In genomic region chr5:170791325-170791954, GRCh38 we compare ENCODE assay signal across 9 cellular contexts. TPM values are rescaled to one million over a fixed set of nuclear protein-coding genes. Genes with fewer than 3 reads are reported as not detected.
DNase-seq lines count a peak whose midpoint lies in the region; ATAC-seq, FAIRE-seq and TF ChIP-seq lines count a peak whose summit lies in the region.
"Had no signal": no experiment of that assay in that cellular context is flagged by ENCODE, and none has a peak within 500 bp of the region (broad histone marks: within the 10 kb centered on the region; RNA-seq: fewer than 3 reads in every experiment).

No MANE protein-coding gene starts in this region.

- H3K4me2 ChIP-seq in keratinocyte (ENCODE audit: control insufficient read depth, extremely low read depth, insufficient read depth, low read depth, low read length) = no peak overlapping the region

- H3K27me3 Mint-ChIP-seq in activated T-cell treated with anti-CD3 and anti-CD28 coated beads, Interleukin-2, amount 50 U/mL, for 4 hours (ENCODE audit: low read depth) = no peaks in the 10 kb centered on the region

- no peaks in the 10 kb centered on the region for H3K9me3 ChIP-seq in keratinocyte (ENCODE audit: control insufficient read depth, low read depth, low read length)
- no peaks in the 10 kb centered on the region for H3K9me3 ChIP-seq in thyroid gland

- no peak for FAIRE-seq in keratinocyte (lab: Jason Lieb, UNC)
- FAIRE-seq: endometrium had no signal

- H3K36me3 Mint-ChIP-seq in activated T-cell treated with anti-CD3 and anti-CD28 coated beads, Interleukin-2, amount 50 U/mL, for 4 hours (ENCODE audit: insufficient read depth) = no peaks in the 10 kb centered on the region

- no peaks in the 10 kb centered on the region for H4K20me1 ChIP-seq in keratinocyte (ENCODE audit: control insufficient read depth, extremely low read depth, insufficient read depth, low read length)

- intact Hi-C loops in thyroid gland (cut with DNase I) = loop anchor here (2.0 kb wide), 1 partner anchor 47 kb away; no protein-coding TSS in a partner anchor

- no peak overlapping the region for H3K4me3 Mint-ChIP-seq in activated T-cell treated with anti-CD3 and anti-CD28 coated beads, Interleukin-2, amount 50 U/mL, for 4 hours

- H3K4me1 ChIP-seq in keratinocyte (ENCODE audit: control insufficient read depth, extremely low read depth, insufficient read depth, low read length) = no peaks in the 10 kb centered on the region
- peaks cover 9 to 11% of the 10 kb centered on the region in 2 donors for H3K4me1 ChIP-seq in thyroid gland

- no peak for ATAC-seq in activated T-cell treated with anti-CD3 and anti-CD28 coated beads, Interleukin-2, amount 50 U/mL, for 4 hours
- peak; percentile 71 for ATAC-seq in HG03159 (IDR thresholded peaks at IDR 0.05; ENCODE audit: unreplicated experiment)

- no peaks in the 10 kb centered on the region for H3K36me3 ChIP-seq in keratinocyte (ENCODE audit: control insufficient read depth in 2 of 2, extremely low read depth in 1 of 2, insufficient read depth in 2 of 2, low read length in 2 of 2)
- H3K36me3 ChIP-seq in thyroid gland = no peaks in the 10 kb centered on the region

- TF ChIP-seq CTCF in cardiac fibroblast (IDR thresholded peaks at IDR 0.05; ENCODE audit: low read depth, low read length) = peak; percentile 59
- peak; percentile 32 to 67 (median 58) for TF ChIP-seq CTCF in keratinocyte (optimal IDR thresholded peaks at IDR 0.05 in 1 of 3, IDR thresholded peaks at IDR 0.05 in 1 of 3, conservative IDR thresholded peaks at IDR 0.05 in 1 of 3; ENCODE audit: extremely low read depth in 1 of 3, insufficient read depth in 2 of 3, low read length in 3 of 3)
- peak in 5 of 6 experiments; percentile 30 to 92 (median 76) for TF ChIP-seq CTCF in thyroid gland (IDR thresholded peaks at IDR 0.05)

- H3K27me3 ChIP-seq in keratinocyte (ENCODE audit: control insufficient read depth, extremely low read depth, insufficient read depth, low read length) = no peaks in the 10 kb centered on the region
- H3K27me3 ChIP-seq in thyroid gland = no peaks in the 10 kb centered on the region

- H3K4me1 Mint-ChIP-seq in activated T-cell treated with anti-CD3 and anti-CD28 coated beads, Interleukin-2, amount 50 U/mL, for 4 hours (ENCODE audit: low read depth) = no peaks in the 10 kb centered on the region

- DNase-seq in activated T-cell treated with anti-CD3 and anti-CD28 coated beads for 24 hours (ENCODE audit: low read depth) (peak; percentile 3), NCI-H774 (lab: John Stamatoyannopoulos, UW) (peak; percentile 33), cardiac fibroblast (ENCODE audit: low read depth in 2 of 2) (peak; percentile 76 to 77), keratinocyte (ENCODE audit: low read depth, low spot score) (no peak), thyroid gland (peak; percentile 82 to 89), NCI-H187 (lab: John Stamatoyannopoulos, UW) (no peak)
- DNase-seq in activated T-cell treated with anti-CD3 and anti-CD28 coated beads, Interleukin-2, amount 50 U/mL, for 4 hours = no peak

- H2AFZ ChIP-seq in keratinocyte (ENCODE audit: control insufficient read depth, low read length) = no peak overlapping the region

- WGBS in thyroid gland, 2 donors = 22 to 31% methylated on average over 7 of the region's 7 CpGs

- H3K9ac ChIP-seq in keratinocyte (ENCODE audit: control insufficient read depth, extremely low read depth, insufficient read depth, low read length) = no peak overlapping the region

- no peak for TF ChIP-seq POLR2A in thyroid gland (IDR thresholded peaks at IDR 0.05)

- H3K4me3 ChIP-seq in cardiac fibroblast (replicated peaks in 1 of 2; ENCODE audit: low read depth in 2 of 2, low read length in 2 of 2) = no peak overlapping the region
- H3K4me3 ChIP-seq in keratinocyte (ENCODE audit: control insufficient read depth in 2 of 3, extremely low read depth in 1 of 3, insufficient read depth in 2 of 3, low read depth in 1 of 3, low read length in 3 of 3) = no peak overlapping the region
- no peak overlapping the region for H3K4me3 ChIP-seq in thyroid gland (replicated peaks in 1 of 3)

- no peak overlapping the region for H3K27ac ChIP-seq in keratinocyte (ENCODE audit: control insufficient read depth, insufficient read depth, low read length)
- H3K27ac ChIP-seq in thyroid gland = no peak overlapping the region

- H3K9me1 ChIP-seq in keratinocyte (ENCODE audit: control insufficient read depth, extremely low read depth, insufficient read depth, low read length) = no peaks in the 10 kb centered on the region

- dilution Hi-C loops in keratinocyte (cut with MboI; ENCODE audit: extremely low pct_ligation_motif_present, low sequenced_read_pairs) = no loop called here

- no peaks in the 10 kb centered on the region for H3K79me2 ChIP-seq in keratinocyte (ENCODE audit: control insufficient read depth, insufficient read depth, low read length)

- H3K9me3 Mint-ChIP-seq in activated T-cell treated with anti-CD3 and anti-CD28 coated beads, Interleukin-2, amount 50 U/mL, for 4 hours = no peaks in the 10 kb centered on the region

RNA-seq across cellular contexts. Expression of gene GABRP, which starts 7.9 kb away (rescaled TPM):
- total RNA-seq in activated T-cell treated with anti-CD3 and anti-CD28 coated beads, Interleukin-2, amount 50 U/mL, for 4 hours = not detected
- 0.06 to 0.28 TPM (median 0.18 TPM) in 3 replicates for polyA plus RNA-seq in keratinocyte
- not detected for polyA plus RNA-seq in keratinocyte (2011; ENCODE audit: low read depth)
- polyA plus RNA-seq in keratinocyte (2011; cell fraction: cytosol; rRNA removed) = 0.09 and 0.28 TPM in 2 replicates
- 0.20 and 0.67 TPM in 2 replicates for polyA plus RNA-seq in keratinocyte (2011; cell fraction: nucleus; rRNA removed)
- 0.19 TPM in 1 of 2 replicates, not detected in the other for polyA plus RNA-seq in keratinocyte (2012; ENCODE audit: low replicate concordance)
- 0.13 TPM in 2 of 3 replicates, not detected in the other for polyA minus RNA-seq in keratinocyte
- polyA minus RNA-seq in keratinocyte (2011; cell fraction: cytosol; rRNA and poly(A)+ RNA removed) = not detected
- polyA minus RNA-seq in keratinocyte (2011; cell fraction: nucleus; rRNA and poly(A)+ RNA removed) = 0.32 TPM in 1 of 2 replicates, not detected in the other
- not detected for total RNA-seq in thyroid gland

Comparison
In these comparisons a context has a peak if more than half of its experiments do, and no peak if none do; other contexts are left out.
1. DNase-seq: peak in activated T-cell treated with anti-CD3 and anti-CD28 coated beads for 24 hours (single experiment), NCI-H774 (single experiment), cardiac fibroblast (2 of 2) and thyroid gland (2 of 2); none in activated T-cell treated with anti-CD3 and anti-CD28 coated beads, Interleukin-2, amount 50 U/mL, for 4 hours (single experiment), keratinocyte (single experiment) and NCI-H187 (0 of 2).
2. Peak in every context shown above with its lines, with median percentiles within 50 percentile points of each other: CTCF ChIP-seq.